ENCODE assay signal across 8 cellular contexts in genomic region chr4:139453041-139453370, GRCh38. TPM values are rescaled to one million over a fixed set of nuclear protein-coding genes. Genes with fewer than 3 reads are reported as not detected.
DNase-seq lines count a peak whose midpoint lies in the region; ATAC-seq, FAIRE-seq and TF ChIP-seq lines count a peak whose summit lies in the region.

No MANE protein-coding gene starts in this region.

- H3K9ac ChIP-seq in rectal smooth muscle tissue (ENCODE audit: low read length), result peak overlapping the region; percentile 66

- H3K4me3 Mint-ChIP-seq in activated T-cell treated with anti-CD3 and anti-CD28 coated beads, Interleukin-2, amount 50 U/mL, for 72 hours, result peak overlapping the region; percentile 82 to 98

- H3K4me3 ChIP-seq in heart left ventricle (peak overlapping the region; percentile 71 to 95 (median 90)), rectal smooth muscle tissue (ENCODE audit: low read length) (peak overlapping the region; percentile 96)

- H3K36me3 ChIP-seq in heart left ventricle (no peaks in the 10 kb centered on the region), rectal smooth muscle tissue (ENCODE audit: control insufficient read depth, insufficient read depth, low read length) (peaks cover 3% of the 10 kb centered on the region)

- peak; percentile 89 for FAIRE-seq in GM19239 (lab: Jason Lieb, UNC)

- H3K9me3 Mint-ChIP-seq in activated T-cell treated with anti-CD3 and anti-CD28 coated beads, Interleukin-2, amount 50 U/mL, for 72 hours, result no peaks in the 10 kb centered on the region

- ATAC-seq in HG03342 (IDR thresholded peaks at IDR 0.05; ENCODE audit: unreplicated experiment) (peak; percentile 57), heart left ventricle (peak in 3 of 4 donors; percentile 8 to 33 (median 16))
- peak; percentile 55 to 61 for ATAC-seq in activated T-cell treated with anti-CD3 and anti-CD28 coated beads, Interleukin-2, amount 50 U/mL, for 72 hours (replicated peaks in 1 of 2)

- TF ChIP-seq POLR2A in heart left ventricle (IDR thresholded peaks at IDR 0.05), result no peak

- intact Hi-C loops in heart left ventricle (cut with DNase I), result loop anchor here in 5 of 10 donors (1.0 to 10.0 kb wide), 10 partner anchors 34 to 371 kb away; partner anchors contain the start of genes SETD7 (in 4 of the 5) and ELF2 (in 1 of the 5)

- no peaks in the 10 kb centered on the region for H3K27me3 Mint-ChIP-seq in activated T-cell treated with anti-CD3 and anti-CD28 coated beads, Interleukin-2, amount 50 U/mL, for 72 hours (ENCODE audit: low read depth)

- H3K27me3 ChIP-seq in heart left ventricle, result no peaks in the 10 kb centered on the region
- no peaks in the 10 kb centered on the region for H3K27me3 ChIP-seq in rectal smooth muscle tissue (ENCODE audit: control insufficient read depth, insufficient read depth, low read length)

- no peaks in the 10 kb centered on the region for H3K9me3 ChIP-seq in heart left ventricle

- H3K4me1 ChIP-seq in heart left ventricle (peaks cover 9 to 53% (median 29%) of the 10 kb centered on the region in 12 donors), rectal smooth muscle tissue (ENCODE audit: control insufficient read depth, insufficient read depth, low read length) (peaks cover 9% of the 10 kb centered on the region)

- peak overlapping the region; percentile 88 to 99 (median 97) for H3K27ac ChIP-seq in heart left ventricle
- peak overlapping the region; percentile 98 for H3K27ac ChIP-seq in rectal smooth muscle tissue (ENCODE audit: low read depth, low read length)

- 1 to 4% (median 3%) methylated on average over 6 to 15 of the region's 15 CpGs for WGBS in heart left ventricle, 4 donors

- TF ChIP-seq CTCF in heart left ventricle (IDR thresholded peaks at IDR 0.05), result peak in 7 of 12 donors; percentile 24 to 35 (median 27)

- peak; percentile 54 for DNase-seq in COLO829 (ENCODE audit: low spot score)
- peak; percentile 53 for DNase-seq in GM19239 (ENCODE audit: insufficient read length, low spot score)
- DNase-seq in NCI-H774 (lab: John Stamatoyannopoulos, UW), result peak; percentile 16
- DNase-seq in activated T-cell treated with anti-CD3 and anti-CD28 coated beads, Interleukin-2, amount 50 U/mL, for 72 hours, result peak; percentile 69 to 73
- no peak for DNase-seq in heart left ventricle
- no peak for DNase-seq in T1000 (lab: John Stamatoyannopoulos, UW)

- peak overlapping the region; percentile 98 for H3K27ac Mint-ChIP-seq in activated T-cell treated with anti-CD3 and anti-CD28 coated beads, Interleukin-2, amount 50 U/mL, for 72 hours

- H3K36me3 Mint-ChIP-seq in activated T-cell treated with anti-CD3 and anti-CD28 coated beads, Interleukin-2, amount 50 U/mL, for 72 hours (ENCODE audit: insufficient read depth in 2 of 2), result peaks cover 0 to 4% of the 10 kb centered on the region in 2 donors

- H3K4me1 Mint-ChIP-seq in activated T-cell treated with anti-CD3 and anti-CD28 coated beads, Interleukin-2, amount 50 U/mL, for 72 hours (ENCODE audit: low read depth), result peaks cover 55% of the 10 kb centered on the region

RNA-seq across cellular contexts. Expression of gene RAB33B, which starts 0.9 kb away (rescaled TPM):
- total RNA-seq in activated T-cell treated with anti-CD3 and anti-CD28 coated beads, Interleukin-2, amount 50 U/mL, for 72 hours, result 10 to 100 TPM; 10.4 to 11.6 TPM
- 1 to 10 TPM; 4.8 to 9.4 (median 6.9) TPM for total RNA-seq in heart left ventricle
- polyA plus RNA-seq in heart left ventricle, result 1 to 10 TPM; 2.3 to 4.1 TPM

Comparison
In these comparisons a context has a peak if more than half of its experiments do, and no peak if none do; other contexts are left out.
1. DNase-seq: peak in COLO829 (single experiment), GM19239 (single experiment), NCI-H774 (single experiment) and activated T-cell treated with anti-CD3 and anti-CD28 coated beads, Interleukin-2, amount 50 U/mL, for 72 hours (2 of 2); none in heart left ventricle (0 of 5) and T1000 (single experiment).
2. Peak in every context shown above with its lines, with median percentiles within 50 percentile points of each other: ATAC-seq.